1 cellular context compared by ENCODE assay signal in genomic region chr1:27671964-27672749, GRCh38.
TF ChIP-seq lines count a peak whose summit lies in the region.

A gene with protein sequence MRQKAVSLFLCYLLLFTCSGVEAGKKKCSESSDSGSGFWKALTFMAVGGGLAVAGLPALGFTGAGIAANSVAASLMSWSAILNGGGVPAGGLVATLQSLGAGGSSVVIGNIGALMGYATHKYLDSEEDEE (minus strand): TSS chr1:27672192. CDS start chr1:27669314, 2,878 bp downstream.

TF ChIP-seq in K562, 482 proteins besides CTCF, POLR2A, EP300 and RAD21 (continued from another document and continues in another):
- TF ChIP-seq MITF (IDR thresholded peaks at IDR 0.05) (no peak), NR3C1 (CRISPR knock-in tag; IDR thresholded peaks at IDR 0.05) (no peak), SREBF2 (CRISPR knock-in tag; IDR thresholded peaks at IDR 0.05) (no peak), E2F6 (IDR thresholded peaks at IDR 0.05; ENCODE audit: borderline replicate concordance in 1 of 2, extremely low read depth in 1 of 2, insufficient read depth in 1 of 2, insufficient read length in 1 of 2, low read depth in 1 of 2, low read length in 1 of 2, poor library complexity in 1 of 2, severe bottlenecking in 1 of 2) (peak in 1 of 2 experiments; percentile 34), HCFC1 (IDR thresholded peaks at IDR 0.05; ENCODE audit: low read depth, low read length) (peak; percentile 37; the same call in 1 of the 2 replicates), HDAC8 (tag; IDR thresholded peaks at IDR 0.05) (no peak), PTBP1 (IDR thresholded peaks at IDR 0.05; ENCODE audit: low read depth, low read length) (peak; percentile 99), SIX5 (IDR thresholded peaks at IDR 0.05; ENCODE audit: borderline replicate concordance in 1 of 2, insufficient read depth in 1 of 2, low read depth in 1 of 2, low read length in 2 of 2) (no peak), SIN3B (IDR thresholded peaks at IDR 0.05; ENCODE audit: low read depth) (no peak), SIRT6 (IDR thresholded peaks at IDR 0.05; ENCODE audit: low read depth, low read length) (no peak), CBFA2T3 (IDR thresholded peaks at IDR 0.05) (no peak), SREBF1 (IDR thresholded peaks at IDR 0.05; ENCODE audit: borderline replicate concordance, low read depth, low read length) (no peak), ZNF311 (CRISPR knock-in tag; IDR thresholded peaks at IDR 0.05) (no peak), ELK3 (CRISPR knock-in tag; IDR thresholded peaks at IDR 0.05) (no peak), JUN (IDR thresholded peaks at IDR 0.05; ENCODE audit: borderline replicate concordance, low read depth, low read length) (peak; percentile 48; the same call in 1 of the 2 replicates), JUN (CRISPR knock-in tag; IDR thresholded peaks at IDR 0.05; ENCODE audit: borderline replicate concordance) (no peak), RCOR1 (IDR thresholded peaks at IDR 0.05; ENCODE audit: borderline replicate concordance in 1 of 2, low read depth in 2 of 2, low read length in 2 of 2) (peak in 1 of 2 experiments; percentile 62; a peak in 2 of 4 replicates), TAF1 (IDR thresholded peaks at IDR 0.05; ENCODE audit: control insufficient read depth, extremely low read depth, insufficient read depth, low read length, severe bottlenecking) (peak; percentile 29), MYC (IDR thresholded peaks at IDR 0.05; ENCODE audit: low read depth, low read length) (peak; percentile 55; the same call in 1 of the 2 replicates), MYC (CRISPR knock-in tag; IDR thresholded peaks at IDR 0.05; ENCODE audit: borderline replicate concordance, low read depth) (0 out of 2 replicates have a peak, but pooled peaks have one; percentile 23), NR2C2 (CRISPR knock-in tag; IDR thresholded peaks at IDR 0.05) (no peak), NR2C2 (tag; IDR thresholded peaks at IDR 0.05) (no peak), ZNF584 (CRISPR knock-in tag; IDR thresholded peaks at IDR 0.05; ENCODE audit: low read depth) (no peak), STAT5B (CRISPR knock-in tag; IDR thresholded peaks at IDR 0.05) (no peak), ZNF444 (CRISPR knock-in tag; IDR thresholded peaks at IDR 0.05) (no peak), ZBTB12 (CRISPR knock-in tag; IDR thresholded peaks at IDR 0.05) (no peak), HIVEP1 (CRISPR knock-in tag; IDR thresholded peaks at IDR 0.05) (no peak), MAZ (CRISPR knock-in tag; conservative IDR thresholded peaks at IDR 0.05 in 1 of 2, IDR thresholded peaks at IDR 0.05 in 1 of 2) (peak in 1 of 2 experiments; percentile 85; a peak in 2 of 4 replicates), MEF2D (tag; conservative IDR thresholded peaks at IDR 0.05; ENCODE audit: low read depth) (peak; percentile 51; the same call in 1 of the 2 replicates), ZNF780A (CRISPR knock-in tag; IDR thresholded peaks at IDR 0.05) (no peak), ZNF318 (IDR thresholded peaks at IDR 0.05; ENCODE audit: borderline replicate concordance in 1 of 2, low read depth in 1 of 2) (peak in 1 of 2 experiments; percentile 81; a peak in 2 of 4 replicates), FOXA1 (IDR thresholded peaks at IDR 0.05; ENCODE audit: borderline replicate concordance) (no peak), JUNB (CRISPR knock-in tag; conservative IDR thresholded peaks at IDR 0.05) (no peak), THRAP3 (IDR thresholded peaks at IDR 0.05; ENCODE audit: borderline replicate concordance) (no peak), JUND (IDR thresholded peaks at IDR 0.05; ENCODE audit: borderline replicate concordance, low read depth, low read length) (0 out of 2 replicates have a peak, but pooled peaks have one; percentile 51), JUND (tag; IDR thresholded peaks at IDR 0.05; ENCODE audit: borderline replicate concordance, low read depth, low read length) (no peak; the same call in 2 of the 3 replicates), SRSF1 (IDR thresholded peaks at IDR 0.05; ENCODE audit: low read depth, low read length) (no peak)
- TF ChIP-seq, protein P1, sequence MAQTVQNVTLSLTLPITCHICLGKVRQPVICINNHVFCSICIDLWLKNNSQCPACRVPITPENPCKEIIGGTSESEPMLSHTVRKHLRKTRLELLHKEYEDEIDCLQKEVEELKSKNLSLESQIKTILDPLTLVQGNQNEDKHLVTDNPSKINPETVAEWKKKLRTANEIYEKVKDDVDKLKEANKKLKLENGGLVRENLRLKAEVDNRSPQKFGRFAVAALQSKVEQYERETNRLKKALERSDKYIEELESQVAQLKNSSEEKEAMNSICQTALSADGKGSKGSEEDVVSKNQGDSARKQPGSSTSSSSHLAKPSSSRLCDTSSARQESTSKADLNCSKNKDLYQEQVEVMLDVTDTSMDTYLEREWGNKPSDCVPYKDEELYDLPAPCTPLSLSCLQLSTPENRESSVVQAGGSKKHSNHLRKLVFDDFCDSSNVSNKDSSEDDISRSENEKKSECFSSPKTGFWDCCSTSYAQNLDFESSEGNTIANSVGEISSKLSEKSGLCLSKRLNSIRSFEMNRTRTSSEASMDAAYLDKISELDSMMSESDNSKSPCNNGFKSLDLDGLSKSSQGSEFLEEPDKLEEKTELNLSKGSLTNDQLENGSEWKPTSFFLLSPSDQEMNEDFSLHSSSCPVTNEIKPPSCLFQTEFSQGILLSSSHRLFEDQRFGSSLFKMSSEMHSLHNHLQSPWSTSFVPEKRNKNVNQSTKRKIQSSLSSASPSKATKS (CRISPR knock-in tag; IDR thresholded peaks at IDR 0.05) = no peak
- TF ChIP-seq, protein P2, sequence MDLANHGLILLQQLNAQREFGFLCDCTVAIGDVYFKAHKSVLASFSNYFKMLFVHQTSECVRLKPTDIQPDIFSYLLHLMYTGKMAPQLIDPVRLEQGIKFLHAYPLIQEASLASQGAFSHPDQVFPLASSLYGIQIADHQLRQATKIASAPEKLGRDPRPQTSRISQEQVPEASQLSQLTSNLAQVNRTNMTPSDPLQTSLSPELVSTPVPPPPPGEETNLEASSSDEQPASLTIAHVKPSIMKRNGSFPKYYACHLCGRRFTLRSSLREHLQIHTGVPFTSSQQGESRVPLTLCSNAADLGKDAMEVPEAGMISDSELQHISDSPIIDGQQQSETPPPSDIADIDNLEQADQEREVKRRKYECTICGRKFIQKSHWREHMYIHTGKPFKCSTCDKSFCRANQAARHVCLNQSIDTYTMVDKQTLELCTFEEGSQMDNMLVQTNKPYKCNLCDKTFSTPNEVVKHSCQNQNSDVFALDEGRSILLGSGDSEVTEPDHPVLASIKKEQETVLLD (IDR thresholded peaks at IDR 0.05) = peak; percentile 26; the same call in 1 of the 2 replicates
